ENCODE assay signal across 1 cellular context in genomic region chr2:70142590-70143313, GRCh38.
TF ChIP-seq lines count a peak whose summit lies in the region.

No MANE protein-coding gene starts in this region.

TF ChIP-seq in K562, 482 proteins besides CTCF, POLR2A, EP300 and RAD21 (continued from another document and continues in another):
- TF ChIP-seq ZNF551 (CRISPR knock-in tag; IDR thresholded peaks at IDR 0.05): 0 out of 2 replicates have a peak, but pooled peaks have one; percentile 72
- TF ChIP-seq MCM7 (IDR thresholded peaks at IDR 0.05): no peak
- TF ChIP-seq CBFA2T2 (conservative IDR thresholded peaks at IDR 0.05): peak; percentile 37
- TF ChIP-seq CC2D1A (IDR thresholded peaks at IDR 0.05): peak; percentile 88
- TF ChIP-seq MAX (CRISPR knock-in tag; IDR thresholded peaks at IDR 0.05): peak; percentile 82
- no peak for TF ChIP-seq KDM5B (IDR thresholded peaks at IDR 0.05; ENCODE audit: insufficient replicate concordance, low read depth, low read length)
- no peak for TF ChIP-seq ZNF143 (CRISPR knock-in tag; IDR thresholded peaks at IDR 0.05)
- TF ChIP-seq TARDBP (IDR thresholded peaks at IDR 0.05): peak; percentile 71; the same call in 1 of the 2 replicates
- TF ChIP-seq ZNF57 (CRISPR knock-in tag; IDR thresholded peaks at IDR 0.05): no peak
- TF ChIP-seq NCOA6 (IDR thresholded peaks at IDR 0.05): peak; percentile 74
- peak; percentile 85 for TF ChIP-seq GABPA (tag; conservative IDR thresholded peaks at IDR 0.05; ENCODE audit: low read depth)
- TF ChIP-seq, protein P1, sequence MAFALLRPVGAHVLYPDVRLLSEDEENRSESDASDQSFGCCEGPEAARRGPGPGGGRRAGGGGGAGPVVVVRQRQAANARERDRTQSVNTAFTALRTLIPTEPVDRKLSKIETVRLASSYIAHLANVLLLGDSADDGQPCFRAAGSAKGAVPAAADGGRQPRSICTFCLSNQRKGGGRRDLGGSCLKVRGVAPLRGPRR (CRISPR knock-in tag; IDR thresholded peaks at IDR 0.05): peak; percentile 14; the same call in 1 of the 2 replicates
- peak; percentile 75 for TF ChIP-seq PML (IDR thresholded peaks at IDR 0.05; ENCODE audit: low read length)
- TF ChIP-seq COPS2 (conservative IDR thresholded peaks at IDR 0.05): no peak
- peak; percentile 75 for TF ChIP-seq HCFC1 (IDR thresholded peaks at IDR 0.05; ENCODE audit: low read depth, low read length)
- 0 out of 2 replicates have a peak, but pooled peaks have one; percentile 17 for TF ChIP-seq NFATC3 (IDR thresholded peaks at IDR 0.05)
- TF ChIP-seq ELK1 (CRISPR knock-in tag; IDR thresholded peaks at IDR 0.05): no peak
- peak; percentile 72 for TF ChIP-seq SIN3B (IDR thresholded peaks at IDR 0.05; ENCODE audit: low read depth)
- no peak; the same call in none of the 2 replicates for TF ChIP-seq ZBTB7A (IDR thresholded peaks at IDR 0.05; ENCODE audit: borderline replicate concordance, control insufficient read depth, low read depth, low read length)
- no peak for TF ChIP-seq RBM17 (IDR thresholded peaks at IDR 0.05; ENCODE audit: borderline replicate concordance, low read depth, low read length)
- peak; percentile 99 for TF ChIP-seq DEAF1 (CRISPR knock-in tag; IDR thresholded peaks at IDR 0.05)
- TF ChIP-seq ZBTB34 (CRISPR knock-in tag; IDR thresholded peaks at IDR 0.05): no peak
- no peak for TF ChIP-seq MED1 (CRISPR knock-in tag; IDR thresholded peaks at IDR 0.05; ENCODE audit: borderline replicate concordance)
- 0 out of 2 replicates have a peak, but pooled peaks have one; percentile 13 for TF ChIP-seq ZNF766 (CRISPR knock-in tag; conservative IDR thresholded peaks at IDR 0.05)
- TF ChIP-seq PCBP1 (IDR thresholded peaks at IDR 0.05; ENCODE audit: low read depth, low read length, poor library complexity, severe bottlenecking): no peak
- no peak for TF ChIP-seq HDAC2 (IDR thresholded peaks at IDR 0.05)
- no peak for TF ChIP-seq SMAD2 (IDR thresholded peaks at IDR 0.05; ENCODE audit: low read depth, low read length)
- peak; percentile 45 for TF ChIP-seq POU5F1 (IDR thresholded peaks at IDR 0.05; ENCODE audit: borderline replicate concordance, low read depth, low read length, partially characterized antibody)
- no peak for TF ChIP-seq MAFF (IDR thresholded peaks at IDR 0.05; ENCODE audit: low read length)
- no peak for TF ChIP-seq MIER1 (IDR thresholded peaks at IDR 0.05; ENCODE audit: low read depth)
- no peak for TF ChIP-seq RBM34 (IDR thresholded peaks at IDR 0.05; ENCODE audit: borderline replicate concordance, insufficient read depth, low read length)
- TF ChIP-seq CEBPB (tag; IDR thresholded peaks at IDR 0.05): peak; percentile 79
- no peak for TF ChIP-seq ILK (tag; IDR thresholded peaks at IDR 0.05; ENCODE audit: borderline replicate concordance, low read depth)
- TF ChIP-seq ZNF699 (CRISPR knock-in tag; IDR thresholded peaks at IDR 0.05; ENCODE audit: insufficient replicate concordance): no peak
- TF ChIP-seq, protein P2, sequence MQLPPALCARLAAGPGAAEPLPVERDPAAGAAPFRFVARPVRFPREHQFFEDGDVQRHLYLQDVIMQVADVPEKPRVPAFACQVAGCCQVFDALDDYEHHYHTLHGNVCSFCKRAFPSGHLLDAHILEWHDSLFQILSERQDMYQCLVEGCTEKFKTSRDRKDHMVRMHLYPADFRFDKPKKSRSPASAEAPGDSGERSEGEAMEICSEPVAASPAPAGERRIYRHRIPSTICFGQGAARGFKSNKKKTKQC (CRISPR knock-in tag; IDR thresholded peaks at IDR 0.05): peak; percentile 40; the same call in 1 of the 2 replicates
- TF ChIP-seq ILF3 (IDR thresholded peaks at IDR 0.05; ENCODE audit: borderline replicate concordance): no peak
- no peak for TF ChIP-seq ID3 (CRISPR knock-in tag; IDR thresholded peaks at IDR 0.05)
- peak; percentile 75 for TF ChIP-seq ID3 (tag; IDR thresholded peaks at IDR 0.05)
- TF ChIP-seq, protein P3, sequence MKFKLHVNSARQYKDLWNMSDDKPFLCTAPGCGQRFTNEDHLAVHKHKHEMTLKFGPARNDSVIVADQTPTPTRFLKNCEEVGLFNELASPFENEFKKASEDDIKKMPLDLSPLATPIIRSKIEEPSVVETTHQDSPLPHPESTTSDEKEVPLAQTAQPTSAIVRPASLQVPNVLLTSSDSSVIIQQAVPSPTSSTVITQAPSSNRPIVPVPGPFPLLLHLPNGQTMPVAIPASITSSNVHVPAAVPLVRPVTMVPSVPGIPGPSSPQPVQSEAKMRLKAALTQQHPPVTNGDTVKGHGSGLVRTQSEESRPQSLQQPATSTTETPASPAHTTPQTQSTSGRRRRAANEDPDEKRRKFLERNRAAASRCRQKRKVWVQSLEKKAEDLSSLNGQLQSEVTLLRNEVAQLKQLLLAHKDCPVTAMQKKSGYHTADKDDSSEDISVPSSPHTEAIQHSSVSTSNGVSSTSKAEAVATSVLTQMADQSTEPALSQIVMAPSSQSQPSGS (CRISPR knock-in tag; IDR thresholded peaks at IDR 0.05): peak; percentile 99
- TF ChIP-seq ZNF780A (CRISPR knock-in tag; IDR thresholded peaks at IDR 0.05): no peak
- TF ChIP-seq SNRNP70 (optimal IDR thresholded peaks at IDR 0.05; ENCODE audit: low read depth, low read length): no peak
- TF ChIP-seq ZFP1 (CRISPR knock-in tag; IDR thresholded peaks at IDR 0.05): 0 out of 2 replicates have a peak, but pooled peaks have one; percentile 21
- peak in 1 of 2 experiments; percentile 66; a peak in 1 of 4 replicates for TF ChIP-seq TRIM24 (IDR thresholded peaks at IDR 0.05)
- peak; percentile 19; the same call in 1 of the 2 replicates for TF ChIP-seq CHAMP1 (IDR thresholded peaks at IDR 0.05)
- peak; percentile 78 for TF ChIP-seq RBFOX2 (IDR thresholded peaks at IDR 0.05; ENCODE audit: low read depth, low read length)
- no peak for TF ChIP-seq MAFG (tag; conservative IDR thresholded peaks at IDR 0.05)
- TF ChIP-seq ARHGAP35 (IDR thresholded peaks at IDR 0.05; ENCODE audit: partially characterized antibody): no peak
- no peak; the same call in 1 of the 2 replicates for TF ChIP-seq HSF4 (CRISPR knock-in tag; IDR thresholded peaks at IDR 0.05; ENCODE audit: borderline replicate concordance)
- TF ChIP-seq ZNF23 (CRISPR knock-in tag; IDR thresholded peaks at IDR 0.05): no peak
- TF ChIP-seq, protein P4, sequence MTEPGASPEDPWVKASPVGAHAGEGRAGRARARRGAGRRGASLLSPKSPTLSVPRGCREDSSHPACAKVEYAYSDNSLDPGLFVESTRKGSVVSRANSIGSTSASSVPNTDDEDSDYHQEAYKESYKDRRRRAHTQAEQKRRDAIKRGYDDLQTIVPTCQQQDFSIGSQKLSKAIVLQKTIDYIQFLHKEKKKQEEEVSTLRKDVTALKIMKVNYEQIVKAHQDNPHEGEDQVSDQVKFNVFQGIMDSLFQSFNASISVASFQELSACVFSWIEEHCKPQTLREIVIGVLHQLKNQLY (CRISPR knock-in tag; conservative IDR thresholded peaks at IDR 0.05): 0 out of 4 replicates have a peak, but pooled peaks of 1 of the 2 experiments have one; percentile 16
- TF ChIP-seq ZNF79 (CRISPR knock-in tag; IDR thresholded peaks at IDR 0.05; ENCODE audit: low read depth): no peak
- TF ChIP-seq, protein P5, sequence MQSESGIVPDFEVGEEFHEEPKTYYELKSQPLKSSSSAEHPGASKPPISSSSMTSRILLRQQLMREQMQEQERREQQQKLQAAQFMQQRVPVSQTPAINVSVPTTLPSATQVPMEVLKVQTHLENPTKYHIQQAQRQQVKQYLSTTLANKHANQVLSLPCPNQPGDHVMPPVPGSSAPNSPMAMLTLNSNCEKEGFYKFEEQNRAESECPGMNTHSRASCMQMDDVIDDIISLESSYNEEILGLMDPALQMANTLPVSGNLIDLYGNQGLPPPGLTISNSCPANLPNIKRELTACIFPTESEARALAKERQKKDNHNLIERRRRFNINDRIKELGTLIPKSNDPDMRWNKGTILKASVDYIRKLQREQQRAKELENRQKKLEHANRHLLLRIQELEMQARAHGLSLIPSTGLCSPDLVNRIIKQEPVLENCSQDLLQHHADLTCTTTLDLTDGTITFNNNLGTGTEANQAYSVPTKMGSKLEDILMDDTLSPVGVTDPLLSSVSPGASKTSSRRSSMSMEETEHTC (IDR thresholded peaks at IDR 0.05): peak; percentile 100
- TF ChIP-seq ZNF589 (CRISPR knock-in tag; IDR thresholded peaks at IDR 0.05; ENCODE audit: low read depth): no peak; the same call in 1 of the 2 replicates
- no peak for TF ChIP-seq NUFIP1 (IDR thresholded peaks at IDR 0.05; ENCODE audit: partially characterized antibody)
- peak in 1 of 2 experiments; percentile 94; a peak in 2 of 4 replicates for TF ChIP-seq TBL1XR1 (IDR thresholded peaks at IDR 0.05; ENCODE audit: low read length in 2 of 2)
- no peak for TF ChIP-seq ZNF165 (CRISPR knock-in tag; IDR thresholded peaks at IDR 0.05; ENCODE audit: borderline replicate concordance)
- TF ChIP-seq RNF2 (IDR thresholded peaks at IDR 0.05): peak; percentile 88
- TF ChIP-seq GTF3C2 (IDR thresholded peaks at IDR 0.05; ENCODE audit: borderline replicate concordance, extremely low read depth, insufficient read length): no peak
